ENCODE assay signal across 11 cellular contexts in genomic region chr12:47823422-47824086, GRCh38. TPM values are rescaled to one million over a fixed set of nuclear protein-coding genes. Genes with fewer than 3 reads are reported as not detected.
DNase-seq lines count a peak whose midpoint lies in the region; ATAC-seq and TF ChIP-seq lines count a peak whose summit lies in the region.
"Had no signal": no experiment of that assay in that cellular context is flagged by ENCODE, and none has a peak within 500 bp of the region (broad histone marks: within the 10 kb centered on the region; RNA-seq: fewer than 3 reads in every experiment).

No MANE protein-coding gene starts in this region.

- H3K27ac Mint-ChIP-seq in CD4-positive, CD25-positive, alpha-beta regulatory T cell, result peak overlapping the region; percentile 92 to 97 (median 95)
- peak overlapping the region; percentile 86 to 93 for H3K27ac Mint-ChIP-seq in effector memory CD8-positive, alpha-beta T cell

- ATAC-seq in CD4-positive, CD25-positive, alpha-beta regulatory T cell (ENCODE audit: low read depth in 2 of 2), result no peak
- ATAC-seq in effector memory CD8-positive, alpha-beta T cell (replicated peaks), result no peak
- ATAC-seq in psoas muscle, result no peak
- no peak for ATAC-seq in HG03175 (IDR thresholded peaks at IDR 0.05; ENCODE audit: unreplicated experiment)
- ATAC-seq: GM12878 had no signal

- BruUV-seq in OCI-LY7 (replicated peaks; lab: Mats Ljungman, UMichigan), result no TSS peak

- peak overlapping the region; percentile 37; the same call in 1 of the 2 replicates for H3K4me2 ChIP-seq in OCI-LY7 (ENCODE audit: low read length)

- TF ChIP-seq CTCF in OCI-LY7 (conservative IDR thresholded peaks at IDR 0.05; ENCODE audit: low read length), result no peak
- no peak for TF ChIP-seq CTCF in psoas muscle (IDR thresholded peaks at IDR 0.05)

- no peaks in the 10 kb centered on the region for H3K9me3 ChIP-seq in CD4-positive, CD25-positive, alpha-beta regulatory T cell (ENCODE audit: control insufficient read depth in 2 of 2, low read length in 2 of 2)
- H3K9me3 ChIP-seq in OCI-LY7 (ENCODE audit: low read length), result no peaks in the 10 kb centered on the region
- no peaks in the 10 kb centered on the region for H3K9me3 ChIP-seq in psoas muscle
- H3K9me3 ChIP-seq: SJCRH30 had no signal

- H3K36me3 ChIP-seq in CD4-positive, CD25-positive, alpha-beta regulatory T cell (ENCODE audit: control insufficient read depth, insufficient read depth, low read length), result no peaks in the 10 kb centered on the region
- H3K36me3 ChIP-seq in OCI-LY7 (ENCODE audit: insufficient read depth, low read length) (no peaks in the 10 kb centered on the region), psoas muscle (ENCODE audit: insufficient read depth in 1 of 2, low read depth in 1 of 2) (no peaks in the 10 kb centered on the region)
- H3K36me3 ChIP-seq: SJCRH30 had no signal

- CTCF ChIA-PET in OCI-LY7 (lab: Charles Lee; ENCODE audit: unreplicated experiment), result interaction anchor here (0.8 kb wide), 1 partner anchor 10 kb away, joined by 3 read pairs; no protein-coding TSS in a partner anchor

- peak overlapping the region; percentile 74 for H3K27ac ChIP-seq in CD4-positive, CD25-positive, alpha-beta regulatory T cell (ENCODE audit: insufficient read depth, low read length, poor library complexity, severe bottlenecking)
- peak overlapping the region; percentile 35 for H3K27ac ChIP-seq in OCI-LY7 (ENCODE audit: low read depth, low read length, poor library complexity, severe bottlenecking)
- H3K27ac ChIP-seq in psoas muscle, result peak overlapping the region; percentile 30
- H3K27ac ChIP-seq: SJCRH30 had no signal

- peaks cover 19 to 82% (median 52%) of the 10 kb centered on the region in 4 donors for H3K4me1 Mint-ChIP-seq in CD4-positive, CD25-positive, alpha-beta regulatory T cell
- peaks cover 53 to 55% of the 10 kb centered on the region in 2 donors for H3K4me1 Mint-ChIP-seq in effector memory CD8-positive, alpha-beta T cell (ENCODE audit: low read depth in 2 of 2)

- intact Hi-C loops in OCI-LY7 (cut with micrococcal nuclease; ENCODE audit: unreplicated experiment) (no loop called here), psoas muscle (cut with DNase I) (no loop called here)

- POLR2A ChIA-PET in OCI-LY7 (lab: Charles Lee), result interaction anchor here (1.3 to 7.9 kb wide), 4 partner anchors 9 to 12 kb away, joined by 7 to 239 read pairs (median 11); no protein-coding TSS in a partner anchor

- H3K79me2 ChIP-seq in OCI-LY7 (ENCODE audit: insufficient read depth, low read depth, low read length), result peaks cover 8% of the 10 kb centered on the region; the same call in 1 of the 2 replicates

- 87 to 90% (median 89%) methylated on average over 5 of the region's 5 CpGs for WGBS in psoas muscle, 3 donors

- H3K4me1 ChIP-seq in CD4-positive, CD25-positive, alpha-beta regulatory T cell (ENCODE audit: control insufficient read depth, insufficient read depth, low read length, poor library complexity, severe bottlenecking), result peaks cover 64% of the 10 kb centered on the region
- H3K4me1 ChIP-seq in OCI-LY7 (ENCODE audit: insufficient read depth, low read length, poor library complexity, severe bottlenecking) (peaks cover 66% of the 10 kb centered on the region), psoas muscle (peaks cover 35% of the 10 kb centered on the region)

- no peak overlapping the region for H2AFZ ChIP-seq in OCI-LY7 (ENCODE audit: low read length)

- no peaks in the 10 kb centered on the region for H3K36me3 Mint-ChIP-seq in CD4-positive, CD25-positive, alpha-beta regulatory T cell
- H3K36me3 Mint-ChIP-seq in effector memory CD8-positive, alpha-beta T cell (ENCODE audit: insufficient read depth), result peaks cover 13% of the 10 kb centered on the region

- no peaks in the 10 kb centered on the region for H4K20me1 ChIP-seq in OCI-LY7 (ENCODE audit: insufficient read depth, low read length)

- H3K4me3 Mint-ChIP-seq in CD4-positive, CD25-positive, alpha-beta regulatory T cell, result peak overlapping the region; percentile 43 to 93 (median 73)
- peak overlapping the region; percentile 61 to 63 for H3K4me3 Mint-ChIP-seq in effector memory CD8-positive, alpha-beta T cell

- no peaks in the 10 kb centered on the region for H3K27me3 Mint-ChIP-seq in CD4-positive, CD25-positive, alpha-beta regulatory T cell
- H3K27me3 Mint-ChIP-seq in effector memory CD8-positive, alpha-beta T cell, result no peaks in the 10 kb centered on the region

- H3K9me3 Mint-ChIP-seq in CD4-positive, CD25-positive, alpha-beta regulatory T cell, result no peaks in the 10 kb centered on the region
- H3K9me3 Mint-ChIP-seq in effector memory CD8-positive, alpha-beta T cell, result no peaks in the 10 kb centered on the region

- no peaks in the 10 kb centered on the region for H3K9me2 ChIP-seq in OCI-LY7 (ENCODE audit: insufficient read depth, low read length)

- H3K27me3 ChIP-seq in CD4-positive, CD25-positive, alpha-beta regulatory T cell (ENCODE audit: control insufficient read depth, insufficient read depth, low read length), result no peaks in the 10 kb centered on the region
- H3K27me3 ChIP-seq in psoas muscle (ENCODE audit: insufficient read depth in 3 of 3, low read length in 2 of 3), result no peaks in the 10 kb centered on the region
- H3K27me3 ChIP-seq: SJCRH30 had no signal

- peak overlapping the region; percentile 37 for H3K4me3 ChIP-seq in CD4-positive, CD25-positive, alpha-beta regulatory T cell (ENCODE audit: low read depth, low read length)
- H3K4me3 ChIP-seq in OCI-LY7 (ENCODE audit: low read depth, low read length, poor library complexity, severe bottlenecking) (no peak overlapping the region), psoas muscle (no peak overlapping the region)
- H3K4me3 ChIP-seq: GM12878, SJCRH30 had no signal

- DNase-seq in CD4-positive, CD25-positive, alpha-beta regulatory T cell, result no peak
- DNase-seq in OCI-LY7 (ENCODE audit: low spot score) (no peak), psoas muscle (no peak), KG1 (lab: John Stamatoyannopoulos, UW) (no peak), NCI-H2081 (lab: John Stamatoyannopoulos, UW) (no peak), MV-4-11 (lab: John Stamatoyannopoulos, UW) (no peak)
- DNase-seq in effector memory CD8-positive, alpha-beta T cell, result no peak
- DNase-seq: cerebellar nuclear complex, SJCRH30 had no signal

RNA-seq across cellular contexts. Expression of gene HDAC7, which starts 3.9 kb away (rescaled TPM):
- total RNA-seq in CD4-positive, CD25-positive, alpha-beta regulatory T cell, result 163 TPM
- polyA plus RNA-seq in CD4-positive, CD25-positive, alpha-beta regulatory T cell, result 10 to 100 TPM; 14.0 to 15.4 (median 15.3) TPM
- 38.4 and 45.9 TPM in 2 replicates for total RNA-seq in OCI-LY7 (2014; rRNA removed; shearing (Covaris generic))
- 130 and 131 TPM in 2 replicates for total RNA-seq in OCI-LY7 (2022)
- 10 to 100 TPM; 21.4 to 27.8 (median 23.5) TPM for total RNA-seq in psoas muscle
- polyA plus RNA-seq in psoas muscle, result 10 to 100 TPM; 11.0 to 25.2 (median 13.6) TPM

RNA-seq across cellular contexts. Expression of gene SLC48A1, which starts 50.5 kb away (rescaled TPM):
- 4.9 TPM for total RNA-seq in CD4-positive, CD25-positive, alpha-beta regulatory T cell
- 10 to 100 TPM in 1 of 4 donors, 1 to 10 TPM in 3; 7.3 to 12.7 (median 8.7) TPM for polyA plus RNA-seq in CD4-positive, CD25-positive, alpha-beta regulatory T cell
- 3.8 and 9.6 TPM in 2 replicates for total RNA-seq in OCI-LY7 (2014; rRNA removed; shearing (Covaris generic))
- total RNA-seq in OCI-LY7 (2022) (8.6 and 12.0 TPM in 2 replicates), psoas muscle (10 to 100 TPM; 21.8 to 28.7 (median 27.3) TPM)
- 10 to 100 TPM; 12.7 to 23.5 (median 19.6) TPM for polyA plus RNA-seq in psoas muscle
